In genomic region chr15:77454265-77454664, GRCh38 we compare ENCODE assay signal across 17 cellular contexts. TPM values are rescaled to one million over a fixed set of nuclear protein-coding genes. Genes with fewer than 3 reads are reported as not detected.
DNase-seq lines count a peak whose midpoint lies in the region; ATAC-seq and TF ChIP-seq lines count a peak whose summit lies in the region.
"Had no signal": no experiment of that assay in that cellular context is flagged by ENCODE, and none has a peak within 500 bp of the region (broad histone marks: within the 10 kb centered on the region; RNA-seq: fewer than 3 reads in every experiment).

No MANE protein-coding gene starts in this region.

- peaks cover 20% of the 10 kb centered on the region for H3K79me2 ChIP-seq in smooth muscle cell (ENCODE audit: low read depth)

- no peak for TF ChIP-seq POLR2A in IMR-90 (IDR thresholded peaks at IDR 0.05; ENCODE audit: low read depth, low read length)

- no peak overlapping the region for H3K23ac ChIP-seq in IMR-90 (ENCODE audit: low read depth, low read length)

- H2BK120ac ChIP-seq in IMR-90 (ENCODE audit: low read depth, low read length) = no peak overlapping the region

- H3K9ac ChIP-seq in IMR-90 (ENCODE audit: low read depth, low read length) (no peak overlapping the region), smooth muscle cell (ENCODE audit: low read depth) (no peak overlapping the region)

- no peaks in the 10 kb centered on the region for H3K9me3 Mint-ChIP-seq in naive thymus-derived CD8-positive, alpha-beta T cell
- H3K9me3 Mint-ChIP-seq: CD4-positive, CD25-positive, alpha-beta regulatory T cell had no signal

- peaks cover 29 to 45% of the 10 kb centered on the region in 2 experiments for H3K79me1 ChIP-seq in IMR-90 (ENCODE audit: low read depth in 1 of 2, low read length in 2 of 2)

- H4K91ac ChIP-seq in IMR-90 (ENCODE audit: insufficient read depth, low read depth, low read length) = no peak overlapping the region

- H4K8ac ChIP-seq in IMR-90 (ENCODE audit: low read depth in 2 of 2, low read length in 2 of 2) = no peak overlapping the region

- peak overlapping the region in 1 of 10 donors; percentile 0 for H3K27ac Mint-ChIP-seq in naive thymus-derived CD8-positive, alpha-beta T cell
- H3K27ac Mint-ChIP-seq: CD4-positive, CD25-positive, alpha-beta regulatory T cell had no signal

- H3K4me3 Mint-ChIP-seq in naive thymus-derived CD8-positive, alpha-beta T cell = no peak overlapping the region
- H3K4me3 Mint-ChIP-seq: CD4-positive, CD25-positive, alpha-beta regulatory T cell had no signal

- WGBS in IMR-90 (ENCODE audit: extremely low coverage in 2 of 2, insufficient read length in 1 of 2), 2 experiments = 100% methylated on average over 1 of the region's 1 CpG; no CpG with 5 or more reads in 1 of the 2 experiments
- WGBS in smooth muscle cell (ENCODE audit: low lambda C conversion rate) = 21% methylated on average over 1 of the region's 1 CpG

- H3K36me3 Mint-ChIP-seq in naive thymus-derived CD8-positive, alpha-beta T cell = peaks cover 0 to 22% (median 19%) of the 10 kb centered on the region in 3 donors

- H2AFZ ChIP-seq in IMR-90 (replicated peaks; ENCODE audit: low read length, poor library complexity) = no peak overlapping the region
- no peak overlapping the region for H2AFZ ChIP-seq in smooth muscle cell (ENCODE audit: low read depth)

- TF ChIP-seq RAD21 in IMR-90 (IDR thresholded peaks at IDR 0.05; ENCODE audit: low read length) = no peak

- CTCF ChIA-PET in IMR-90 (lab: Yijun Ruan, JAX) = interaction anchor here (0.6 kb wide), 1 partner anchor 306 kb away, joined by 3 read pairs; no protein-coding TSS in a partner anchor

- no peak overlapping the region for H2BK20ac ChIP-seq in IMR-90 (ENCODE audit: low read depth, low read length)

- peak; percentile 9; the same call in 1 of the 2 replicates for ATAC-seq in IMR-90 (ENCODE audit: low read depth)
- ATAC-seq in naive thymus-derived CD8-positive, alpha-beta T cell = no peak

- H3K27me3 ChIP-seq in IMR-90 (ENCODE audit: control insufficient read depth, insufficient read depth, low read length) (no peaks in the 10 kb centered on the region), brain microvascular endothelial cell (replicated peaks) (no peaks in the 10 kb centered on the region), smooth muscle cell (ENCODE audit: low read depth) (no peaks in the 10 kb centered on the region)

- peak; percentile 45 for DNase-seq in IMR-90
- peak; percentile 49 for DNase-seq in brain microvascular endothelial cell
- DNase-seq in fibroblast of villous mesenchyme (ENCODE audit: low read depth) = peak; percentile 77
- DNase-seq in smooth muscle cell (lab: John Stamatoyannopoulos, UW; ENCODE audit: unreplicated experiment) = no peak
- DNase-seq in naive thymus-derived CD8-positive, alpha-beta T cell = no peak
- no peak for DNase-seq in NCI-H1694 treated with DMSO at 0.1 percent for 48 hours (lab: John Stamatoyannopoulos, UW)
- no peak for DNase-seq in inferior parietal cortex (ENCODE audit: extremely low spot score)
- DNase-seq: Caco-2; CD4-positive, CD25-positive, alpha-beta regulatory T cell; H7; Karpas-422; MM.1S; NCI-H1105; NCI-H187; NCI-H446; NCI-H69; SHP77 had no signal

- H3K18ac ChIP-seq in IMR-90 (ENCODE audit: low read depth, low read length) = no peak overlapping the region

- no peaks in the 10 kb centered on the region for H3K9me3 ChIP-seq in IMR-90 (ENCODE audit: control insufficient read depth, insufficient read depth, low read length)
- H3K9me3 ChIP-seq in smooth muscle cell (replicated peaks; ENCODE audit: low read depth) = no peaks in the 10 kb centered on the region
- H3K9me3 ChIP-seq: Caco-2 had no signal

- peaks cover 9% of the 10 kb centered on the region for H3K9me1 ChIP-seq in IMR-90 (ENCODE audit: insufficient read depth, low read length)

- H2AK5ac ChIP-seq in IMR-90 (ENCODE audit: low read depth, low read length) = no peak overlapping the region

- H3K36me3 ChIP-seq in IMR-90 (ENCODE audit: control insufficient read depth, insufficient read depth, low read length) = no peaks in the 10 kb centered on the region
- H3K36me3 ChIP-seq in brain microvascular endothelial cell (replicated peaks) = no peaks in the 10 kb centered on the region
- no peaks in the 10 kb centered on the region for H3K36me3 ChIP-seq in smooth muscle cell (ENCODE audit: low read depth)

- H4K5ac ChIP-seq in IMR-90 (ENCODE audit: low read depth, low read length) = no peak overlapping the region; the same call in 1 of the 2 replicates

- TF ChIP-seq CTCF in IMR-90 (conservative IDR thresholded peaks at IDR 0.05; ENCODE audit: low read depth, low read length) = no peak
- TF ChIP-seq CTCF in brain microvascular endothelial cell (IDR thresholded peaks at IDR 0.05; ENCODE audit: low read depth, low read length, missing control alignments) = no peak
- no peak for TF ChIP-seq CTCF in fibroblast of villous mesenchyme (IDR thresholded peaks at IDR 0.05; ENCODE audit: insufficient read depth, low read depth, low read length)
- no peak for TF ChIP-seq CTCF in smooth muscle cell (IDR thresholded peaks at IDR 0.05; ENCODE audit: borderline replicate concordance, insufficient read depth, poor library complexity, severe bottlenecking)

- peaks cover 4% of the 10 kb centered on the region for H3F3A ChIP-seq in smooth muscle cell (ENCODE audit: low read depth)

- H3K4me2 ChIP-seq in IMR-90 (ENCODE audit: low read depth, low read length) (no peak overlapping the region), smooth muscle cell (peak overlapping the region; percentile 61)

- dilution Hi-C loops in IMR-90 (cut with HindIII; ENCODE audit: low sequenced_read_pairs, unreplicated experiment) = no loop called here

- no peak overlapping the region for H2BK5ac ChIP-seq in IMR-90 (ENCODE audit: low read depth, low read length, poor library complexity, severe bottlenecking)

- peaks cover 26 to 46% (median 37%) of the 10 kb centered on the region in 4 donors for H3K4me1 Mint-ChIP-seq in naive thymus-derived CD8-positive, alpha-beta T cell

- H3K4me1 ChIP-seq in IMR-90 (ENCODE audit: control insufficient read depth, insufficient read depth, low read length) (peaks cover 25% of the 10 kb centered on the region), smooth muscle cell (ENCODE audit: low read depth) (peaks cover 26% of the 10 kb centered on the region)
- H3K4me1 ChIP-seq: Caco-2 had no signal

- H3K4me3 ChIP-seq in IMR-90 (ENCODE audit: insufficient read depth, low read depth, low read length) (no peak overlapping the region), brain microvascular endothelial cell (ENCODE audit: low read depth, low read length) (no peak overlapping the region), fibroblast of villous mesenchyme (ENCODE audit: low read depth, low read length) (no peak overlapping the region), smooth muscle cell (no peak overlapping the region)

- H3K4ac ChIP-seq in IMR-90 (ENCODE audit: low read depth, low read length) = peak overlapping the region; percentile 6; the same call in 1 of the 2 replicates

- peak overlapping the region; percentile 34 for H3K14ac ChIP-seq in IMR-90 (replicated peaks; ENCODE audit: low read depth, low read length)

- POLR2A ChIA-PET in IMR-90 (lab: Charles Lee; ENCODE audit: unreplicated experiment) = no interaction called here
- POLR2A ChIA-PET in naive thymus-derived CD8-positive, alpha-beta T cell (lab: Charles Lee) = no interaction called here

- BruUV-seq in IMR-90 (replicated peaks; lab: Mats Ljungman, UMichigan) = no TSS peak

- H3K27ac ChIP-seq in IMR-90 (ENCODE audit: insufficient read depth, low read length) (no peak overlapping the region), brain microvascular endothelial cell (peak overlapping the region; percentile 79), smooth muscle cell (ENCODE audit: low read depth) (peak overlapping the region; percentile 86)

- H4K20me1 ChIP-seq in IMR-90 (ENCODE audit: insufficient read depth, low read length) (peaks cover 23% of the 10 kb centered on the region), smooth muscle cell (ENCODE audit: low read depth) (peaks cover 50% of the 10 kb centered on the region)

- no peaks in the 10 kb centered on the region for H3K27me3 Mint-ChIP-seq in naive thymus-derived CD8-positive, alpha-beta T cell
- H3K27me3 Mint-ChIP-seq: CD4-positive, CD25-positive, alpha-beta regulatory T cell had no signal

- in situ Hi-C loops in IMR-90 (cut with MboI; ENCODE audit: low sequenced_read_pairs) (no loop called here), brain microvascular endothelial cell (cut with HindIII; ENCODE audit: low pct_ligation_motif_present, low sequenced_read_pairs) (no loop called here)

- no peak overlapping the region for H3K56ac ChIP-seq in IMR-90 (ENCODE audit: extremely low read depth, insufficient read depth, low read length)

- intact Hi-C loops in IMR-90 (cut with micrococcal nuclease) = no loop called here

- H2BK15ac ChIP-seq in IMR-90 (ENCODE audit: low read depth, low read length) = no peak overlapping the region

- H2AK9ac ChIP-seq in IMR-90 (replicated peaks; ENCODE audit: low read depth, low read length, poor library complexity) = no peak overlapping the region

TF ChIP-seq in IMR-90, 13 proteins besides CTCF, POLR2A, EP300 and RAD21 (continues in another document):
- TF ChIP-seq SMC3 (IDR thresholded peaks at IDR 0.05; ENCODE audit: low read depth, low read length) (no peak), MAZ (IDR thresholded peaks at IDR 0.05; ENCODE audit: borderline replicate concordance, low read depth, low read length) (no peak), MXI1 (IDR thresholded peaks at IDR 0.05; ENCODE audit: borderline replicate concordance, low read depth, low read length) (no peak)

RNA-seq across cellular contexts. Expression of gene HMG20A, which starts 33.6 kb away (rescaled TPM):
- total RNA-seq in IMR-90 (2012; rRNA removed) (25.3 and 28.6 TPM in 2 replicates), fibroblast of villous mesenchyme (30.9 and 36.7 TPM in 2 replicates), smooth muscle cell (30.2 and 40.3 TPM in 2 replicates)
- polyA plus RNA-seq in IMR-90 (2012; rRNA removed) (22.0 and 22.3 TPM in 2 replicates), smooth muscle cell (20.5 and 22.9 TPM in 2 replicates)
- 7.2 and 10.0 TPM in 2 replicates for polyA plus RNA-seq in IMR-90 (2012; cell fraction: cytosol; rRNA removed)
- polyA plus RNA-seq in IMR-90 (2012; cell fraction: nucleus; rRNA removed; ENCODE audit: low replicate concordance) = 13.0 and 45.0 TPM in 2 replicates
- total RNA-seq in naive thymus-derived CD8-positive, alpha-beta T cell = 10 to 100 TPM; 57.9 to 72.4 TPM
- 10 to 100 TPM; 28.7 to 35.7 (median 30.0) TPM for polyA plus RNA-seq in naive thymus-derived CD8-positive, alpha-beta T cell

RNA-seq across cellular contexts. Expression of gene PEAK1, which starts 34.4 kb away (rescaled TPM):
- total RNA-seq in IMR-90 (2012; rRNA removed) = 43.9 and 49.2 TPM in 2 replicates
- polyA plus RNA-seq in IMR-90 (2012; rRNA removed) = 21.5 TPM in 2 replicates
- polyA plus RNA-seq in IMR-90 (2012; cell fraction: cytosol; rRNA removed) = 9.7 and 11.4 TPM in 2 replicates
- 15.4 and 44.4 TPM in 2 replicates for polyA plus RNA-seq in IMR-90 (2012; cell fraction: nucleus; rRNA removed; ENCODE audit: low replicate concordance)
- total RNA-seq in fibroblast of villous mesenchyme = 68.0 and 77.3 TPM in 2 replicates
- 19.5 and 21.9 TPM in 2 replicates for total RNA-seq in smooth muscle cell
- 5.6 and 6.2 TPM in 2 replicates for polyA plus RNA-seq in smooth muscle cell
- total RNA-seq in naive thymus-derived CD8-positive, alpha-beta T cell = 10 to 100 TPM; 20.4 to 23.0 TPM
- 1 to 10 TPM; 1.0 to 2.8 (median 1.6) TPM for polyA plus RNA-seq in naive thymus-derived CD8-positive, alpha-beta T cell

Comparison
In these comparisons a context has a peak if more than half of its experiments do, and no peak if none do; other contexts are left out.
1. DNase-seq: peak in IMR-90 (single experiment), brain microvascular endothelial cell (single experiment) and fibroblast of villous mesenchyme (single experiment); none in smooth muscle cell (single experiment), naive thymus-derived CD8-positive, alpha-beta T cell (0 of 10), NCI-H1694 treated with DMSO at 0.1 percent for 48 hours (single experiment) and inferior parietal cortex (single experiment).